ENCODE assay signal across 9 cellular contexts in genomic region chr17:39794249-39794970, GRCh38. TPM values are rescaled to one million over a fixed set of nuclear protein-coding genes. Genes with fewer than 3 reads are reported as not detected.
A peak's percentile ranks its signal among the peaks of the same experiment; 100 is the strongest.
DNase-seq lines count a peak whose midpoint lies in the region; ATAC-seq and TF ChIP-seq lines count a peak whose summit lies in the region.
"Had no signal": no experiment of that assay in that cellular context is flagged by ENCODE, and none has a peak within 500 bp of the region (broad histone marks: within the 10 kb centered on the region; RNA-seq: fewer than 3 reads in every experiment).

No MANE protein-coding gene starts in this region.

- TF ChIP-seq CTCF in upper lobe of right lung (IDR thresholded peaks at IDR 0.05) (no peak), sigmoid colon (IDR thresholded peaks at IDR 0.05) (no peak), WERI-Rb-1 (IDR thresholded peaks at IDR 0.05; ENCODE audit: low read depth, low read length) (no peak)

- no peaks in the 10 kb centered on the region for H3K4me1 ChIP-seq in upper lobe of right lung
- no peaks in the 10 kb centered on the region for H3K4me1 ChIP-seq in sigmoid colon

- no peak for TF ChIP-seq POLR2A in sigmoid colon (IDR thresholded peaks at IDR 0.05)

- peaks cover 4% of the 10 kb centered on the region for H3K27me3 ChIP-seq in upper lobe of right lung
- peaks cover 0 to 24% (median 6%) of the 10 kb centered on the region in 3 donors for H3K27me3 ChIP-seq in sigmoid colon
- no peaks in the 10 kb centered on the region for H3K27me3 ChIP-seq in WERI-Rb-1 (ENCODE audit: insufficient read depth, low read depth, severe bottlenecking)

- no peak for TF ChIP-seq EP300 in sigmoid colon (IDR thresholded peaks at IDR 0.05)

- H3K27ac ChIP-seq in upper lobe of right lung = peak overlapping the region; percentile 9
- H3K27ac ChIP-seq in sigmoid colon = no peak overlapping the region
- no peak overlapping the region for H3K27ac ChIP-seq in WERI-Rb-1
- H3K27ac ChIP-seq: C4-2B had no signal

- intact Hi-C loops in upper lobe of right lung (cut with DNase I) = no loop called here
- intact Hi-C loops in sigmoid colon (cut with DNase I) = no loop called here

- DNase-seq in activated gamma-delta T cell treated with Interleukin-2 at 50 U/mL for 16 hours (peak; percentile 15), activated gamma-delta T cell (lab: John Stamatoyannopoulos, UW) (no peak), RPMI8226 (peak; percentile 68), upper lobe of right lung (no peak), sigmoid colon (no peak), WERI-Rb-1 (no peak)
- no peak for DNase-seq in NK-92 treated with Interleukin-12 subunit alpha and Interleukin-12 subunit beta, amount 100 ng/mL, for 24 hours (lab: John Stamatoyannopoulos, UW)

- H3K36me3 ChIP-seq in upper lobe of right lung = no peaks in the 10 kb centered on the region
- no peaks in the 10 kb centered on the region for H3K36me3 ChIP-seq in sigmoid colon
- H3K36me3 ChIP-seq in WERI-Rb-1 = no peaks in the 10 kb centered on the region

- H3K4me3 ChIP-seq in upper lobe of right lung (no peak overlapping the region), sigmoid colon (no peak overlapping the region), WERI-Rb-1 (ENCODE audit: low read depth, low read length) (no peak overlapping the region)

- ATAC-seq in HG02798 (IDR thresholded peaks at IDR 0.05; ENCODE audit: poor library complexity, unreplicated experiment) = peak; percentile 89
- ATAC-seq in upper lobe of right lung = no peak

- 51 to 89% methylated on average over 2 of the region's 2 CpGs for WGBS in sigmoid colon, 2 donors

- no peaks in the 10 kb centered on the region for H3K9me3 ChIP-seq in upper lobe of right lung
- H3K9me3 ChIP-seq in sigmoid colon = no peaks in the 10 kb centered on the region
- no peaks in the 10 kb centered on the region for H3K9me3 ChIP-seq in WERI-Rb-1 (ENCODE audit: severe bottlenecking)

RNA-seq across cellular contexts. Expression of gene GRB7, which starts 56.7 kb away (rescaled TPM):
- total RNA-seq in upper lobe of right lung = 25.0 TPM
- under 1 TPM in 1 of 4 donors, not detected in 3; under 0.01 TPM for total RNA-seq in sigmoid colon
- polyA plus RNA-seq in sigmoid colon = 10 to 100 TPM; 13.2 to 17.9 (median 13.2) TPM

Comparison
In these comparisons a context has a peak if more than half of its experiments do, and no peak if none do; other contexts are left out.
1. DNase-seq: peak in activated gamma-delta T cell treated with Interleukin-2 at 50 U/mL for 16 hours (single experiment) and RPMI8226 (single experiment); none in activated gamma-delta T cell (single experiment), upper lobe of right lung (single experiment), sigmoid colon (single experiment), NK-92 treated with Interleukin-12 subunit alpha and Interleukin-12 subunit beta, amount 100 ng/mL, for 24 hours (single experiment) and WERI-Rb-1 (single experiment).
2. RNA of gene GRB7, which starts 56.7 kb away (total RNA-seq): 25.0 TPM in upper lobe of right lung (single experiment); under 0.01 TPM in sigmoid colon; every median in the first group is over 10 times any median in the second.